Comparison of ENCODE assay signal across 21 cellular contexts in the genomic region with DNA sequence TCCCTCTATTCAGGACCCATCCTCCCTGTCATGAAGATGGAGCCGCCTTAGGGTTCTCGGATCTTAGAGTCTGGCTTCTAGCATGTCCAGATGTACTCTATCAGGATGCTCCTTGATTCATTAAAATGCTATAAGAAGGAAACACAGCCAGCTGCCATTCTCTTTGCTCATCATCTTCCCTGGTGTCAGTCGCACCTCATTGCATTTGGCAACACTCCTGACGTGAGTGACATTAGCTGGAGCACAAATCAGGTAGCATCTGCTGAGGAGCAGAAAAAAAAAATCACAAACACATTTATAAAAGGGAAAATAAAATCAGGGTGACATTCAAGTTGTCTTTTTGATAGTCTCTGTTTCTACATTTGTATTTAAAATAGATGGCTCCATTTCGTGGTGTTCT.
"Had no signal": no experiment of that assay in that cellular context is flagged by ENCODE, and none has a peak within 500 bp of the region (broad histone marks: within the 10 kb centered on the region; RNA-seq: fewer than 3 reads in every experiment).

No MANE protein-coding gene starts in this region.

- H3K9me3 Mint-ChIP-seq: activated CD8-positive, alpha-beta T cell treated with anti-CD3 and anti-CD28 coated beads for 36 hours; endodermal cell; T-helper 1 cell treated with Interleukin-12 subunit alpha and Interleukin-12 subunit beta and Interleukin-4 antibody, amounts not matched to agents 30 μg/mL and 1 μg/mL, for 36 hours had no signal

- H3K27me3 ChIP-seq: gastroesophageal sphincter, ovary, testis had no signal

- H3K9me3 ChIP-seq: gastroesophageal sphincter, ovary, prostate gland, testis had no signal

- ATAC-seq: activated CD8-positive, alpha-beta memory T cell treated with anti-CD3 and anti-CD28 coated beads, Interleukin-2, amount 10 ng/mL, durations not matched to agents 7 days and 5 days; activated CD8-positive, alpha-beta T cell treated with anti-CD3 and anti-CD28 coated beads for 36 hours; activated naive CD4-positive, alpha-beta T cell treated with anti-CD3 and anti-CD28 coated beads, Interleukin-2, amount 50 U/mL, for 72 hours; natural killer cell had no signal

- H3K4me1 Mint-ChIP-seq: activated CD8-positive, alpha-beta memory T cell treated with anti-CD3 and anti-CD28 coated beads, Interleukin-2, amount 10 ng/mL, durations not matched to agents 7 days and 5 days; natural killer cell had no signal

- H3K4me1 ChIP-seq: prostate gland, testis had no signal

- H3K4me3 Mint-ChIP-seq: activated CD8-positive, alpha-beta memory T cell treated with anti-CD3 and anti-CD28 coated beads, Interleukin-2, amount 10 ng/mL, durations not matched to agents 7 days and 5 days; activated CD8-positive, alpha-beta T cell treated with anti-CD3 and anti-CD28 coated beads for 36 hours; endodermal cell; natural killer cell; T-helper 1 cell treated with Interleukin-12 subunit alpha and Interleukin-12 subunit beta and Interleukin-4 antibody, amounts not matched to agents 30 μg/mL and 1 μg/mL, for 36 hours had no signal

- H3K36me3 Mint-ChIP-seq: activated CD8-positive, alpha-beta memory T cell treated with anti-CD3 and anti-CD28 coated beads, Interleukin-2, amount 10 ng/mL, durations not matched to agents 7 days and 5 days; activated naive CD4-positive, alpha-beta T cell treated with anti-CD3 and anti-CD28 coated beads, Interleukin-2, amount 50 U/mL, for 72 hours; natural killer cell had no signal

- H3K4me3 ChIP-seq: gastroesophageal sphincter, ovary, prostate gland, testis had no signal

- DNase-seq: activated CD4-positive, alpha-beta T cell treated with anti-CD3 and anti-CD28 coated beads for 48 hours; activated CD8-positive, alpha-beta memory T cell treated with anti-CD3 and anti-CD28 coated beads, Interleukin-2, amount 10 ng/mL, durations not matched to agents 7 days and 5 days; activated CD8-positive, alpha-beta T cell treated with anti-CD3 and anti-CD28 coated beads for 36 hours; activated gamma-delta T cell treated with Interleukin-2 at 50 U/mL for 16 hours; activated T-cell treated with anti-CD3 and anti-CD28 coated beads for 4 hours; cortex of kidney; endodermal cell; head of caudate nucleus; hypothalamus; midbrain; natural killer cell; ovary; stimulated activated CD4-positive, alpha-beta T cell treated with anti-CD3 and anti-CD28 coated beads, Interleukin-4, amount 100 ng/mL, for 1 hour; stimulated activated naive CD4-positive, alpha-beta T cell; T1000; testis had no signal

- H3K27me3 Mint-ChIP-seq: activated CD8-positive, alpha-beta memory T cell treated with anti-CD3 and anti-CD28 coated beads, Interleukin-2, amount 10 ng/mL, durations not matched to agents 7 days and 5 days; activated CD8-positive, alpha-beta T cell treated with anti-CD3 and anti-CD28 coated beads for 36 hours had no signal

- H3K27ac ChIP-seq: epithelial cell of prostate, ovary, prostate gland, testis had no signal

- H3K27ac Mint-ChIP-seq: activated CD8-positive, alpha-beta memory T cell treated with anti-CD3 and anti-CD28 coated beads, Interleukin-2, amount 10 ng/mL, durations not matched to agents 7 days and 5 days; activated CD8-positive, alpha-beta T cell treated with anti-CD3 and anti-CD28 coated beads for 36 hours; activated naive CD4-positive, alpha-beta T cell treated with anti-CD3 and anti-CD28 coated beads, Interleukin-2, amount 50 U/mL, for 72 hours; endodermal cell; natural killer cell; T-helper 1 cell treated with Interleukin-12 subunit alpha and Interleukin-12 subunit beta and Interleukin-4 antibody, amounts not matched to agents 30 μg/mL and 1 μg/mL, for 36 hours had no signal

- H3K36me3 ChIP-seq: gastroesophageal sphincter, ovary, prostate gland had no signal
